In the genomic region with DNA sequence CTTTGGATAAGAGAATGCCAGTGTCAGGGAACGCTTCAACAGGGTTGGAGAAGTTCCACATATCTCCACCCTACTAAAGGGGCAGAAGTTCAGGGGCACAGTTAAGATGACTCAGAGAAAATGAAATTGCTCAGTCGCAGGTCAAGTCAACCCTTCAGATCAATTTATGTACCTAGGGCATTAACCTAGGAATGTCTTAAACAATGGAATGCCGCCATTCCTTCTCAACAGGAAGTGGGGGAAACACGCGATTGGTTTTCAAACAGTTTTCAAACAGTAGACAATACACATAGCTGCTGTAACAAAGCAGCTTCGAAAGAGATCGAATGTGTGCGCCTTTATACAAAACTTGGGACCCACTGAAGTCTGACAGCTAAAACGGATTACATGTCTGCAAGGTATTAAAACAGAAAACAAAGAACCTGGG, we compare ENCODE assay signal across 8 cellular contexts. TPM values are rescaled to one million over a fixed set of nuclear protein-coding genes. Genes with fewer than 3 reads are reported as not detected.
DNase-seq lines count a peak whose midpoint lies in the region; ATAC-seq and TF ChIP-seq lines count a peak whose summit lies in the region.

No MANE protein-coding gene starts in this region.

- H3K36me3 ChIP-seq in GM06990 (ENCODE audit: control insufficient read depth, insufficient read depth, low read length) (no peaks in the 10 kb centered on the region), adrenal gland (replicated peaks in 1 of 2) (no peaks in the 10 kb centered on the region)

- H3K27me3 ChIP-seq in GM06990 (replicated peaks; ENCODE audit: control insufficient read depth, insufficient read depth, low read length) = no peaks in the 10 kb centered on the region; the same call in 1 of the 2 replicates
- H3K27me3 ChIP-seq in adrenal gland = no peaks in the 10 kb centered on the region

- DNase-seq in GM06990 (ENCODE audit: extremely low read depth, insufficient read length) (no peak), NCI-H146 treated with DMSO at 0.1 percent for 48 hours (lab: John Stamatoyannopoulos, UW; ENCODE audit: unreplicated experiment) (peak; percentile 29), adrenal gland (peak; percentile 21 to 55 (median 23)), iPS DF 19.7 (ENCODE audit: low read depth, low spot score) (peak; percentile 25), sciatic nerve (ENCODE audit: low spot score) (no peak), germinal center (ENCODE audit: low spot score) (no peak)
- no peak for DNase-seq in effector CD8-positive, alpha-beta T cell (lab: John Stamatoyannopoulos, UW)

- H3K9me3 ChIP-seq in adrenal gland (replicated peaks in 1 of 3) = no peaks in the 10 kb centered on the region

- 9 to 15% (median 12%) methylated on average over 9 of the region's 9 CpGs for WGBS in adrenal gland, 4 donors

- H3K27ac ChIP-seq in adrenal gland = peak overlapping the region; percentile 40 to 96 (median 89)

- ATAC-seq in sciatic nerve = peak; percentile 29
- ATAC-seq in GM18519 (IDR thresholded peaks at IDR 0.05; ENCODE audit: low FRiP score, unreplicated experiment) = no peak

- intact Hi-C loops in adrenal gland (cut with DNase I) = no loop called here
- intact Hi-C loops in sciatic nerve (cut with DNase I) = no loop called here

- H3K4me1 ChIP-seq in adrenal gland (replicated peaks in 1 of 2) = peaks cover 18 to 30% of the 10 kb centered on the region in 2 donors

- peak overlapping the region; percentile 83 for H3K4me3 ChIP-seq in GM06990 (replicated peaks; ENCODE audit: low read depth, low read length)
- H3K4me3 ChIP-seq in adrenal gland = peak overlapping the region; percentile 6 to 95 (median 60)

- peak in 1 of 2 donors; percentile 40 for TF ChIP-seq POLR2A in adrenal gland (IDR thresholded peaks at IDR 0.05)

- TF ChIP-seq CTCF in GM06990 (IDR thresholded peaks at IDR 0.05; ENCODE audit: insufficient read depth, low read length, poor library complexity, severe bottlenecking) = no peak
- peak in 1 of 6 experiments; percentile 28 for TF ChIP-seq CTCF in adrenal gland (IDR thresholded peaks at IDR 0.05)

RNA-seq across cellular contexts. Expression of a gene that starts 0.9 kb away (rescaled TPM):
- total RNA-seq in adrenal gland = 10 to 100 TPM; 18.8 to 38.5 (median 29.7) TPM
- 10 to 100 TPM in 1 of 3 donors, 1 to 10 TPM in 2; 3.9 to 24.7 (median 5.1) TPM for polyA plus RNA-seq in adrenal gland
- 25.8 TPM for total RNA-seq in sciatic nerve

RNA-seq across cellular contexts. Expression of a gene that starts 44.6 kb away (rescaled TPM):
- under 1 TPM in 3 of 8 donors, not detected in 5; 0.08 to 0.18 (median 0.14) TPM for total RNA-seq in adrenal gland
- not detected for polyA plus RNA-seq in adrenal gland
- 0.18 TPM for total RNA-seq in sciatic nerve

Comparison
In these comparisons a context has a peak if more than half of its experiments do, and no peak if none do; other contexts are left out.
1. DNase-seq: peak in NCI-H146 treated with DMSO at 0.1 percent for 48 hours (single experiment), adrenal gland (7 of 7) and iPS DF 19.7 (single experiment); none in GM06990 (single experiment), sciatic nerve (single experiment), effector CD8-positive, alpha-beta T cell (single experiment) and germinal center (single experiment).